ENCODE assay signal across 22 cellular contexts in the genomic region with DNA sequence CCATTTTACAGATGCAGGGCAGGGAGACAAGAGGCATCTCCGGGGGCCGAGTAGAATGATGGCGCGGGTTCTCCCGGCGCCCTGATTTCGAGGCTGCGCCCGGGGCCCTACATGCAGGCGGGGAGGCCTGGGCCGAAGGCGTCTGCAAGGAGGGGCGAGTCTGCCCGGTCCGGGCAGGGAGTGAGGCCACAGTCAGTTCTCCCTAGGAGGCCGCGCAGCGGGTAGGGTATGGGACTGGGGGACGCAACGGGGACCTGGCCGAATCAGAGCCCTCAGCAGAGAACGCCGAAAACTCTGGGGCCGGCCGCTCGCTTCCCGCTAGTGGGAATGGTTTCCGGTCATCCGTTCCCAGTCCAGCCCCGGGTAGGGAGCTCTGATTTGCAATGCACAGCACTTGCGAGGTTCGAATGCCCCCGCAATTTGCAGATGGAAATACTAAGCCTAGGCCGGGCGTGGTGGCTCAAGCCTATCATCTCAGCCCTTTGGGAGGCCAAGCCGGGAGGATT. TPM values are rescaled to one million over a fixed set of nuclear protein-coding genes. Genes with fewer than 3 reads are reported as not detected.
DNase-seq lines count a peak whose midpoint lies in the region; ATAC-seq and TF ChIP-seq lines count a peak whose summit lies in the region.
"Had no signal": no experiment of that assay in that cellular context is flagged by ENCODE, and none has a peak within 500 bp of the region (broad histone marks: within the 10 kb centered on the region; RNA-seq: fewer than 3 reads in every experiment).

No MANE protein-coding gene starts in this region.

- H3K4me3 ChIP-seq in lower lobe of right lung (peak overlapping the region; percentile 12), thoracic aorta (peak overlapping the region; percentile 30)
- H3K4me3 ChIP-seq: left lung had no signal

- H3K27me3 Mint-ChIP-seq in activated naive CD8-positive, alpha-beta T cell treated with anti-CD3 and anti-CD28 coated beads, Interleukin-2, amount 10 ng/mL, durations not matched to agents 7 days and 5 days, result peaks cover 86% of the 10 kb centered on the region
- peaks cover 95% of the 10 kb centered on the region for H3K27me3 Mint-ChIP-seq in activated naive CD8-positive, alpha-beta T cell treated with anti-CD3 and anti-CD28 coated beads for 36 hours
- peaks cover 62 to 91% of the 10 kb centered on the region in 2 donors for H3K27me3 Mint-ChIP-seq in effector memory CD8-positive, alpha-beta T cell

- no peaks in the 10 kb centered on the region for H3K9me3 Mint-ChIP-seq in activated naive CD8-positive, alpha-beta T cell treated with anti-CD3 and anti-CD28 coated beads, Interleukin-2, amount 10 ng/mL, durations not matched to agents 7 days and 5 days
- no peaks in the 10 kb centered on the region for H3K9me3 Mint-ChIP-seq in activated naive CD8-positive, alpha-beta T cell treated with anti-CD3 and anti-CD28 coated beads for 36 hours
- H3K9me3 Mint-ChIP-seq in effector memory CD8-positive, alpha-beta T cell, result peaks cover 0 to 2% of the 10 kb centered on the region in 2 donors
- H3K9me3 Mint-ChIP-seq: activated CD4-positive, alpha-beta memory T cell treated with anti-CD3 and anti-CD28 coated beads for 36 hours; activated T-helper 1 cell treated with anti-CD3 and anti-CD28 coated beads, Interleukin-12 subunit alpha, Interleukin-12 subunit beta, Interleukin-2, Interleukin-4 antibody, amounts not matched to agents 30 ng/mL and 10 ng/mL and 1 ng/mL, durations not matched to agents 14 hours and 24 hours and 36 hours; dendritic cell treated with granulocyte-macrophage colony-stimulating factor and Interleukin-4, amounts not matched to agents 40 ng/mL and 50 ng/mL, for 4 days had no signal

- no peak for TF ChIP-seq CTCF in lower lobe of right lung (IDR thresholded peaks at IDR 0.05)
- no peak for TF ChIP-seq CTCF in thoracic aorta (IDR thresholded peaks at IDR 0.05)
- TF ChIP-seq CTCF in omental fat pad (IDR thresholded peaks at IDR 0.05), result no peak

- H3K27ac ChIP-seq in lower lobe of right lung, result no peak overlapping the region
- no peak overlapping the region for H3K27ac ChIP-seq in thoracic aorta
- H3K27ac ChIP-seq: C4-2B, esophagus squamous epithelium, left lung had no signal

- peaks cover 2% of the 10 kb centered on the region for H3K36me3 Mint-ChIP-seq in activated naive CD8-positive, alpha-beta T cell treated with anti-CD3 and anti-CD28 coated beads, Interleukin-2, amount 10 ng/mL, durations not matched to agents 7 days and 5 days
- H3K36me3 Mint-ChIP-seq in activated naive CD8-positive, alpha-beta T cell treated with anti-CD3 and anti-CD28 coated beads for 36 hours, result no peaks in the 10 kb centered on the region
- H3K36me3 Mint-ChIP-seq in effector memory CD8-positive, alpha-beta T cell (ENCODE audit: insufficient read depth), result peaks cover 8% of the 10 kb centered on the region
- H3K36me3 Mint-ChIP-seq: activated CD4-positive, alpha-beta memory T cell treated with anti-CD3 and anti-CD28 coated beads for 36 hours had no signal

- H3K9me3 ChIP-seq in lower lobe of right lung (no peaks in the 10 kb centered on the region), thoracic aorta (no peaks in the 10 kb centered on the region)
- H3K9me3 ChIP-seq: esophagus squamous epithelium, left lung had no signal

- H3K36me3 ChIP-seq in lower lobe of right lung (no peaks in the 10 kb centered on the region), thoracic aorta (no peaks in the 10 kb centered on the region)
- H3K36me3 ChIP-seq: esophagus squamous epithelium, left lung had no signal

- no peak overlapping the region for H3K27ac Mint-ChIP-seq in activated naive CD8-positive, alpha-beta T cell treated with anti-CD3 and anti-CD28 coated beads, Interleukin-2, amount 10 ng/mL, durations not matched to agents 7 days and 5 days
- H3K27ac Mint-ChIP-seq in activated naive CD8-positive, alpha-beta T cell treated with anti-CD3 and anti-CD28 coated beads for 36 hours, result no peak overlapping the region
- no peak overlapping the region for H3K27ac Mint-ChIP-seq in effector memory CD8-positive, alpha-beta T cell
- H3K27ac Mint-ChIP-seq: activated CD4-positive, alpha-beta memory T cell treated with anti-CD3 and anti-CD28 coated beads for 36 hours; activated T-helper 1 cell treated with anti-CD3 and anti-CD28 coated beads, Interleukin-12 subunit alpha, Interleukin-12 subunit beta, Interleukin-2, Interleukin-4 antibody, amounts not matched to agents 30 ng/mL and 10 ng/mL and 1 ng/mL, durations not matched to agents 14 hours and 24 hours and 36 hours; dendritic cell treated with granulocyte-macrophage colony-stimulating factor and Interleukin-4, amounts not matched to agents 40 ng/mL and 50 ng/mL, for 4 days had no signal

- intact Hi-C loops in lower lobe of right lung (cut with DNase I), result no loop called here

- peaks cover 49% of the 10 kb centered on the region for H3K4me1 ChIP-seq in lower lobe of right lung
- peaks cover 31 to 61% of the 10 kb centered on the region in 2 donors for H3K4me1 ChIP-seq in thoracic aorta (ENCODE audit: control insufficient read depth in 1 of 2, low read depth in 2 of 2)

- H3K27me3 ChIP-seq in lower lobe of right lung (ENCODE audit: low read depth), result peaks cover 99% of the 10 kb centered on the region
- H3K27me3 ChIP-seq in thoracic aorta (replicated peaks; ENCODE audit: insufficient read depth), result peaks cover 17% of the 10 kb centered on the region

- H3K4me3 Mint-ChIP-seq in activated naive CD8-positive, alpha-beta T cell treated with anti-CD3 and anti-CD28 coated beads, Interleukin-2, amount 10 ng/mL, durations not matched to agents 7 days and 5 days, result no peak overlapping the region
- H3K4me3 Mint-ChIP-seq in activated naive CD8-positive, alpha-beta T cell treated with anti-CD3 and anti-CD28 coated beads for 36 hours, result no peak overlapping the region
- peak overlapping the region; percentile 8 to 61 for H3K4me3 Mint-ChIP-seq in effector memory CD8-positive, alpha-beta T cell
- H3K4me3 Mint-ChIP-seq: activated T-helper 1 cell treated with anti-CD3 and anti-CD28 coated beads, Interleukin-12 subunit alpha, Interleukin-12 subunit beta, Interleukin-2, Interleukin-4 antibody, amounts not matched to agents 30 ng/mL and 10 ng/mL and 1 ng/mL, durations not matched to agents 14 hours and 24 hours and 36 hours had no signal

- peak; percentile 36 for DNase-seq in activated naive CD8-positive, alpha-beta T cell treated with anti-CD3 and anti-CD28 coated beads, Interleukin-2, amount 10 ng/mL, durations not matched to agents 7 days and 5 days
- DNase-seq in activated naive CD8-positive, alpha-beta T cell treated with anti-CD3 and anti-CD28 coated beads for 36 hours, result no peak
- no peak for DNase-seq in effector memory CD8-positive, alpha-beta T cell
- DNase-seq in lower lobe of right lung (no peak), thoracic aorta (ENCODE audit: low spot score) (no peak), omental fat pad (ENCODE audit: low spot score) (no peak)
- DNase-seq: activated CD4-positive, alpha-beta memory T cell treated with anti-CD3 and anti-CD28 coated beads for 36 hours; DMS79; esophagus squamous epithelium; hippocampal formation; NCI-H1930; NCI-H524; PC-3 had no signal

- POLR2A ChIA-PET in activated naive CD8-positive, alpha-beta T cell treated with anti-CD3 and anti-CD28 coated beads, Interleukin-2, amount 10 ng/mL, durations not matched to agents 7 days and 5 days (lab: Charles Lee), result interaction anchor here (0.8 kb wide), 1 partner anchor 40 kb away, joined by 3 read pairs; no protein-coding TSS in a partner anchor

- no peak for ATAC-seq in activated naive CD8-positive, alpha-beta T cell treated with anti-CD3 and anti-CD28 coated beads, Interleukin-2, amount 10 ng/mL, durations not matched to agents 7 days and 5 days (ENCODE audit: low read depth)
- no peak for ATAC-seq in effector memory CD8-positive, alpha-beta T cell (replicated peaks)
- peak in 1 of 2 donors; percentile 14 for ATAC-seq in lower lobe of right lung
- no peak for ATAC-seq in thoracic aorta (ENCODE audit: insufficient number of reproducible peaks, low FRiP score, low read depth)
- ATAC-seq in omental fat pad (ENCODE audit: low FRiP score), result no peak
- no peak for ATAC-seq in HG02642 (IDR thresholded peaks at IDR 0.05; ENCODE audit: poor library complexity, unreplicated experiment)
- no peak for ATAC-seq in GM21367 (IDR thresholded peaks at IDR 0.05; ENCODE audit: unreplicated experiment)
- ATAC-seq: PC-3, SK-N-SH treated with all-trans-retinoic acid at 6 μM for 48 hours had no signal

- H3K4me1 Mint-ChIP-seq in activated naive CD8-positive, alpha-beta T cell treated with anti-CD3 and anti-CD28 coated beads, Interleukin-2, amount 10 ng/mL, durations not matched to agents 7 days and 5 days, result peaks cover 17% of the 10 kb centered on the region
- H3K4me1 Mint-ChIP-seq in activated naive CD8-positive, alpha-beta T cell treated with anti-CD3 and anti-CD28 coated beads for 36 hours, result peaks cover 21% of the 10 kb centered on the region
- H3K4me1 Mint-ChIP-seq in effector memory CD8-positive, alpha-beta T cell (ENCODE audit: low read depth in 2 of 2), result peaks cover 15 to 24% of the 10 kb centered on the region in 2 donors

RNA-seq across cellular contexts. Expression of a gene that starts 6.4 kb away (rescaled TPM):
- total RNA-seq in activated naive CD8-positive, alpha-beta T cell treated with anti-CD3 and anti-CD28 coated beads, Interleukin-2, amount 10 ng/mL, durations not matched to agents 7 days and 5 days, result not detected
- not detected for total RNA-seq in activated naive CD8-positive, alpha-beta T cell treated with anti-CD3 and anti-CD28 coated beads for 36 hours
- total RNA-seq in lower lobe of right lung (not detected), thoracic aorta (not detected), omental fat pad (not detected)
- total RNA-seq: A172; activated CD4-positive, alpha-beta memory T cell treated with anti-CD3 and anti-CD28 coated beads for 36 hours; activated T-helper 1 cell treated with anti-CD3 and anti-CD28 coated beads, Interleukin-12 subunit alpha, Interleukin-12 subunit beta, Interleukin-2, Interleukin-4 antibody, amounts not matched to agents 30 ng/mL and 10 ng/mL and 1 ng/mL, durations not matched to agents 14 hours and 24 hours and 36 hours; esophagus squamous epithelium; left lung; PC-3; pulmonary artery endothelial cell had no signal

Comparison
In these comparisons a context has a peak if more than half of its experiments do, and no peak if none do; other contexts are left out.
1. H3K4me3 Mint-ChIP-seq: peak in effector memory CD8-positive, alpha-beta T cell (2 of 2); none in activated naive CD8-positive, alpha-beta T cell treated with anti-CD3 and anti-CD28 coated beads, Interleukin-2, amount 10 ng/mL, durations not matched to agents 7 days and 5 days (single experiment) and activated naive CD8-positive, alpha-beta T cell treated with anti-CD3 and anti-CD28 coated beads for 36 hours (single experiment).